ENCODE assay signal across 8 cellular contexts in the genomic region with DNA sequence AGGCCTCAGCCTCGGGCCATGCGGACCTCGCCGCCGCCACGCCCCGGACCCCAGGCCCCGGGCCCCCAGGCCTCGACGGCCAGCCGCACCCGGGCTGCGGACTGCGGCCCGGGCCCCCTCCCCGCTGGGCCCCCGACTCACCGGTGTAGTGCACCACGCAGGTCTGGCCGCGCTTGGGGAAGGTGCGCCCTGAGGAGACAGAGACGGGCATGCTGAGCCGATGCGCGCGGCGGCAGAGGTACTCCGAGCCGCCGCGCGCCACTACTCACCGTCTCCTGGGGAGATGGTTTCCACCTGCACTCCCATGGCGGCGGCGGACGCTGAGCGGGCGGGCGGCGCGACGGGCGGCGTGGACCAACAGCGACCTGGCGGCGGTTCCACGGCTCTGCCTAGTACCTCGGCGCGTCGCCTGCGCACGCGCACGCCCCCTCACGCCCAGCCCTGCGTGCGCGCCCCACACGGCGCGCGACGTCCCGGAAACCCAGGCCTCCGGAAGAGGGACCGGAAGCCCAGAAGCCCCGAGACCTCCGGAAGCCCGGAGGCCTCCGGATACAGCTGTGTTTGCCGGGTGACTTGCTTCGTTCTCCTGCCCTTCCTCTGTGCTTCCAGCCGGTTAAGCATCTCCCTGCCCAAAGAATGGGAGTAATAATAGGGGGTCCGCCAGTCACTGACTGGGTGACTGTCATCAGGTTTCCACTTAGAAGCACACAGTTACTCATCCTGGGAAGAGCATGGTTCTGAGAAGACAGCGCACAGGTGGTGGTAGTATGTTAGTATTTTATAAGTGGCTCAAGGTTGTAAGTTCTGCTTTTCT. TPM values are rescaled to one million over a fixed set of nuclear protein-coding genes. Genes with fewer than 3 reads are reported as not detected.
DNase-seq lines count a peak whose midpoint lies in the region; ATAC-seq, FAIRE-seq and TF ChIP-seq lines count a peak whose summit lies in the region.

TSS of gene FKBP1A (minus strand) at position 362 of the 814 bp plus-strand sequence. CDS start at position 306, 56 bp downstream.

- H3K27ac Mint-ChIP-seq in T-helper 2 cell treated with Interferon-gamma antibody and Interleukin-4, amounts not matched to agents 5 μg/mL and 100 μg/mL, for 36 hours = peak within 1 kb of the TSS; percentile 83

- H3K9me3 Mint-ChIP-seq in T-helper 2 cell treated with Interferon-gamma antibody and Interleukin-4, amounts not matched to agents 5 μg/mL and 100 μg/mL, for 36 hours = peaks cover 10% of the 10 kb centered on the region

- peak within 1 kb of the TSS; percentile 84 to 86 for H3K27ac ChIP-seq in ascending aorta

- peak within 1 kb of the TSS; percentile 80 to 92 for H3K4me3 ChIP-seq in ascending aorta

- peak within 1 kb of the TSS; percentile 94 for H3K4me3 Mint-ChIP-seq in T-helper 2 cell treated with Interferon-gamma antibody and Interleukin-4, amounts not matched to agents 5 μg/mL and 100 μg/mL, for 36 hours

- no peaks in the 10 kb centered on the region for H3K36me3 ChIP-seq in ascending aorta

- peaks cover 13 to 41% of the 10 kb centered on the region in 2 donors for H3K4me1 ChIP-seq in ascending aorta

- peak; percentile 86 for FAIRE-seq in GM18507 (lab: Jason Lieb, UNC)

- H3K4me1 Mint-ChIP-seq in T-helper 2 cell treated with Interferon-gamma antibody and Interleukin-4, amounts not matched to agents 5 μg/mL and 100 μg/mL, for 36 hours (ENCODE audit: low read depth) = peaks cover 61% of the 10 kb centered on the region

- DNase-seq in GM18507 (ENCODE audit: extremely low spot score, insufficient read length, low read depth) (peak; percentile 83), NCI-H2029 (lab: John Stamatoyannopoulos, UW) (peak; percentile 86), ascending aorta (ENCODE audit: low spot score in 2 of 2) (peak; percentile 51 to 94), hepatic stellate cell (ENCODE audit: low spot score) (peak; percentile 93), retina (peak; percentile 98), cortex of kidney (lab: John Stamatoyannopoulos, UW) (no peak)
- peak; percentile 88 for DNase-seq in T-helper 2 cell treated with Interferon-gamma antibody and Interleukin-4, amounts not matched to agents 5 μg/mL and 100 μg/mL, for 36 hours (ENCODE audit: low spot score)

- H3K27me3 ChIP-seq in ascending aorta = no peaks in the 10 kb centered on the region

- H3K36me3 Mint-ChIP-seq in T-helper 2 cell treated with Interferon-gamma antibody and Interleukin-4, amounts not matched to agents 5 μg/mL and 100 μg/mL, for 36 hours (ENCODE audit: low read depth) = peaks cover 22% of the 10 kb centered on the region

- intact Hi-C loops in ascending aorta (cut with DNase I) = loop anchor here (1.0 to 10.0 kb wide), 7 partner anchors 68 to 1068 kb away; partner anchors contain the start of genes NSFL1C, PSMF1, SNPH and SOX12

- ATAC-seq in HG02981 (IDR thresholded peaks at IDR 0.05; ENCODE audit: unreplicated experiment) = peak; percentile 77

- H3K9me3 ChIP-seq in ascending aorta = no peaks in the 10 kb centered on the region

- peak in 2 of 3 experiments; percentile 13 to 19 for TF ChIP-seq CTCF in ascending aorta (IDR thresholded peaks at IDR 0.05)

- peaks cover 16% of the 10 kb centered on the region for H3K27me3 Mint-ChIP-seq in T-helper 2 cell treated with Interferon-gamma antibody and Interleukin-4, amounts not matched to agents 5 μg/mL and 100 μg/mL, for 36 hours (ENCODE audit: low read depth)

RNA-seq across cellular contexts. Expression of gene FKBP1A, which starts in this region (rescaled TPM):
- 202 TPM for total RNA-seq in ascending aorta
